ENCODE assay signal across 9 cellular contexts in the genomic region with DNA sequence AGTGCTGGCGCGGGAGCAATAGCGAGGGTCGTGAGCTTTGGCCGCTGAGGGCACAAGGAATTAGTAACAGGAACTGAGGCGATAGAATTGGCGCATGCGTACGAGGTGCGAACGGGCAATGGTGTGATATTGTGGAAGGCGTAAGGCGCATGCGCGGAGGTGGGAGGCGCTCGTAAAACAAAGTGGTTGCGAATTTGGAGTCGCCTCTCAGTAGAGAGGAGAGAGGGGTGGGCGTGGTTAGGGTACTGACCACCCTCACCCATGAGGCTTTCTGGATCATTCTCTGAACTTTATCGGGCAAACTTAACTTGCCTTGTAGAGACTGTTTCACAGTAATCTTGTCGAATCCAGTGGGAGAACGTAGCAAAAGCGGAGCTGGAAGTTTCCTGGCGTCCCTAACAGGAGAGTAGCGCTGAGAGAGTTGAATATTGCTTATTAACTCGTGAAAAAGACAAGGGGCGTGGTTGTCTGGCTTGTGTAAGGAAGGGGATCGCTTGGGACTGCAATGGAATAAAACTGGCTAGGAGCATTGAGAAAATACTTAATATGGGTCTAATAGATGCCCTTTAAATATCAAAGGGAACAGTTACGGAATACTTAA. TPM values are rescaled to one million over a fixed set of nuclear protein-coding genes. Genes with fewer than 3 reads are reported as not detected.
DNase-seq lines count a peak whose midpoint lies in the region; ATAC-seq and TF ChIP-seq lines count a peak whose summit lies in the region.
"Had no signal": no experiment of that assay in that cellular context is flagged by ENCODE, and none has a peak within 500 bp of the region (broad histone marks: within the 10 kb centered on the region; RNA-seq: fewer than 3 reads in every experiment).

No MANE protein-coding gene starts in this region.

- ATAC-seq in CD8-positive, alpha-beta T cell: peak; percentile 49
- peak; percentile 36 for ATAC-seq in GM19463 (IDR thresholded peaks at IDR 0.05; ENCODE audit: unreplicated experiment)
- ATAC-seq in HG03575 (IDR thresholded peaks at IDR 0.05; ENCODE audit: extremely low read depth, insufficient number of reproducible peaks, low FRiP score, unreplicated experiment): peak; percentile 24
- peak; percentile 30 for ATAC-seq in lung (ENCODE audit: insufficient read depth, low FRiP score)

- CTCF ChIA-PET in CD8-positive, alpha-beta T cell (lab: Charles Lee): interaction anchor here (1.3 to 20.2 kb wide), 7 partner anchors 14 to 116 kb away, joined by 3 to 177 read pairs (median 9); a partner anchor contains a TSS

- no peak overlapping the region for H3K4me3 Mint-ChIP-seq in CD8-positive, alpha-beta T cell
- H3K4me3 Mint-ChIP-seq: nephron had no signal

- TF ChIP-seq CTCF in CD8-positive, alpha-beta T cell (IDR thresholded peaks at IDR 0.05): no peak
- TF ChIP-seq CTCF in lung (IDR thresholded peaks at IDR 0.05; ENCODE audit: control extremely low read depth, extremely low read depth): no peak

- H3K27ac ChIP-seq in CD8-positive, alpha-beta T cell (ENCODE audit: low read depth, low read length): peak overlapping the region; percentile 90
- peak overlapping the region; percentile 95 for H3K27ac ChIP-seq in effector memory CD4-positive, alpha-beta T cell (ENCODE audit: insufficient read depth, low read length, poor library complexity, severe bottlenecking)
- peak overlapping the region; percentile 90 to 92 for H3K27ac ChIP-seq in lung (ENCODE audit: low read depth in 1 of 2, low read length in 1 of 2)

- peaks cover 22% of the 10 kb centered on the region for H3K36me3 Mint-ChIP-seq in CD8-positive, alpha-beta T cell

- peaks cover 22% of the 10 kb centered on the region for H3K4me1 Mint-ChIP-seq in CD8-positive, alpha-beta T cell (ENCODE audit: low read depth)

- peak; percentile 85 to 97 (median 92) for DNase-seq in CD8-positive, alpha-beta T cell
- DNase-seq in NCI-H774 (lab: John Stamatoyannopoulos, UW) (peak; percentile 94), lung (ENCODE audit: low spot score) (peak; percentile 95)
- DNase-seq in activated CD4-positive, alpha-beta T cell treated with anti-CD3 and anti-CD28 coated beads, Interleukin-2, amount 50 U/mL, for 48 hours: peak; percentile 95 to 96
- DNase-seq in effector memory CD4-positive, alpha-beta T cell: peak; percentile 90 to 93 (median 92)
- DNase-seq in stimulated activated CD4-positive, alpha-beta T cell treated with anti-CD3 and anti-CD28 coated beads, TNF-alpha, amount 100 ng/mL, for 4 hours (ENCODE audit: low read depth in 3 of 3): peak; percentile 87 to 92 (median 89)

- H3K4me3 ChIP-seq in CD8-positive, alpha-beta T cell (ENCODE audit: low read depth, low read length): peak overlapping the region; percentile 67
- H3K4me3 ChIP-seq in effector memory CD4-positive, alpha-beta T cell (ENCODE audit: insufficient read depth, low read depth, low read length, poor library complexity, severe bottlenecking): peak overlapping the region; percentile 64
- H3K4me3 ChIP-seq in lung: peak overlapping the region; percentile 37

- H3K9me3 Mint-ChIP-seq in CD8-positive, alpha-beta T cell: no peaks in the 10 kb centered on the region
- H3K9me3 Mint-ChIP-seq: nephron had no signal

- H3K27me3 ChIP-seq in CD8-positive, alpha-beta T cell (ENCODE audit: insufficient read depth, low read length): no peaks in the 10 kb centered on the region
- H3K27me3 ChIP-seq in effector memory CD4-positive, alpha-beta T cell (replicated peaks; ENCODE audit: control insufficient read depth, insufficient read depth, low read length, poor library complexity, severe bottlenecking): no peaks in the 10 kb centered on the region
- no peaks in the 10 kb centered on the region for H3K27me3 ChIP-seq in lung (ENCODE audit: control insufficient read depth, insufficient read depth)

- H3K4me1 ChIP-seq in CD8-positive, alpha-beta T cell (ENCODE audit: insufficient read depth, low read length): peaks cover 23% of the 10 kb centered on the region
- H3K4me1 ChIP-seq in effector memory CD4-positive, alpha-beta T cell (ENCODE audit: control insufficient read depth, insufficient read depth, low read length, poor library complexity, severe bottlenecking): peaks cover 9% of the 10 kb centered on the region
- H3K4me1 ChIP-seq in lung (ENCODE audit: control insufficient read depth in 2 of 2, insufficient read depth in 2 of 2, low read length in 2 of 2): peaks cover 6 to 12% of the 10 kb centered on the region in 2 donors

- WGBS in lung, 2 donors: 0% methylated on average over 30 of the region's 30 CpGs

- POLR2A ChIA-PET in CD8-positive, alpha-beta T cell (lab: Charles Lee): interaction anchor here (0.8 to 3.0 kb wide), 13 partner anchors 9 to 43 kb away, joined by 3 to 21 read pairs (median 3); a partner anchor contains a TSS

- H3K9me3 ChIP-seq in CD8-positive, alpha-beta T cell (ENCODE audit: low read length): no peaks in the 10 kb centered on the region
- H3K9me3 ChIP-seq in effector memory CD4-positive, alpha-beta T cell (ENCODE audit: control insufficient read depth, low read length): no peaks in the 10 kb centered on the region
- no peaks in the 10 kb centered on the region for H3K9me3 ChIP-seq in lung (ENCODE audit: control insufficient read depth in 2 of 2, insufficient read depth in 1 of 2, low read length in 1 of 2)

- no peaks in the 10 kb centered on the region for H3K27me3 Mint-ChIP-seq in CD8-positive, alpha-beta T cell (ENCODE audit: low read depth)

- intact Hi-C loops in CD8-positive, alpha-beta T cell (cut with DNase I, micrococcal nuclease): loop anchor here (1.0 to 2.0 kb wide), 9 partner anchors 8 to 417 kb away; a partner anchor contains a TSS

- no peak overlapping the region for H3K27ac Mint-ChIP-seq in CD8-positive, alpha-beta T cell
- H3K27ac Mint-ChIP-seq: nephron had no signal

- no peaks in the 10 kb centered on the region for H3K36me3 ChIP-seq in CD8-positive, alpha-beta T cell (ENCODE audit: insufficient read depth, low read length)
- H3K36me3 ChIP-seq in effector memory CD4-positive, alpha-beta T cell (ENCODE audit: control insufficient read depth, insufficient read depth, low read length): peaks cover 8% of the 10 kb centered on the region
- no peaks in the 10 kb centered on the region for H3K36me3 ChIP-seq in lung (ENCODE audit: control insufficient read depth in 2 of 2, insufficient read depth in 2 of 2, low read length in 2 of 2)

RNA-seq across cellular contexts. Expression of a gene that starts 0.4 kb away (rescaled TPM):
- total RNA-seq in CD8-positive, alpha-beta T cell: 1 to 10 TPM; 2.3 to 2.9 TPM
- total RNA-seq in lung: 10 to 100 TPM; 22.3 to 33.6 TPM
- 10 to 100 TPM; 26.9 to 38.2 TPM for polyA plus RNA-seq in lung

RNA-seq across cellular contexts. Expression of a gene that starts 4.4 kb away (rescaled TPM):
- 10 to 100 TPM; 54.5 to 58.3 TPM for total RNA-seq in CD8-positive, alpha-beta T cell
- 100 to 1,000 TPM in 1 of 2 donors, 10 to 100 TPM in 1; 67.6 to 136 TPM for total RNA-seq in lung
- polyA plus RNA-seq in lung: 100 to 1,000 TPM in 1 of 2 donors, 10 to 100 TPM in 1; 76.5 to 111 TPM

RNA-seq across cellular contexts. Expression of a gene that starts 8.2 kb away (rescaled TPM):
- 10 to 100 TPM; 17.4 to 19.0 TPM for total RNA-seq in CD8-positive, alpha-beta T cell
- 10 to 100 TPM; 10.9 to 37.0 TPM for total RNA-seq in lung
- polyA plus RNA-seq in lung: 10 to 100 TPM; 29.3 to 31.9 TPM

RNA-seq across cellular contexts. Expression of a gene that starts 13.3 kb away (rescaled TPM):
- total RNA-seq in CD8-positive, alpha-beta T cell: 10 to 100 TPM; 25.1 to 26.7 TPM
- total RNA-seq in lung: 10 to 100 TPM; 17.9 to 25.2 TPM
- 10 to 100 TPM; 14.6 to 22.2 TPM for polyA plus RNA-seq in lung

RNA-seq across cellular contexts. Expression of a gene that starts 18.5 kb away (rescaled TPM):
- total RNA-seq in CD8-positive, alpha-beta T cell: not detected
- total RNA-seq in lung: under 1 TPM in 1 of 2 donors, not detected in 1; 0.89 TPM
- polyA plus RNA-seq in lung: under 1 TPM in 1 of 2 donors, not detected in 1; 0.31 TPM

Comparison
In these comparisons a context has a peak if more than half of its experiments do, and no peak if none do; other contexts are left out.
1. Peak in every context shown above with its lines: DNase-seq, ATAC-seq, H3K4me3 ChIP-seq and H3K27ac ChIP-seq.
2. RNA of a gene that starts 0.4 kb away (total RNA-seq): 22.3 to 33.6 TPM in lung; 2.3 to 2.9 TPM in CD8-positive, alpha-beta T cell; every median in the first group is over 4 times any median in the second.